9 cellular contexts compared by ENCODE assay signal in the genomic region with DNA sequence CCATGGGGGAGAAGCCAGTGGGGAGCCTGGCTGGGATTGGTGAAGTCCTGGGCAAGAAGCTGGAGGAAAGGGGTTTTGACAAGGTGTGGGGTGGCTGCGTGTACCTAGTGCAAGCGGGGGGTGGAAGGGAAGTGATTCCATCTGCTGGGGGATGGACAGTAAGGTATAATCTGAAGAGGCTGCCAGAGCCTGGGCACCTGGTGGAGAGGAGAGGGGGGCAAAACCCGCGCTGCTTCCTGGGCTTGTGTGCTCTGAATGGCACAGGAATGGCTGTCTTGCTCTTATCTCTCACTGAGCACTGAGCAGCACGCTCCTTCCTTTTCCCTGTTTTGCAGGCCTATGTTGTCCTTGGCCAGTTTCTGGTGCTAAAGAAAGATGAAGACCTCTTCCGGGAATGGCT. TPM values are rescaled to one million over a fixed set of nuclear protein-coding genes. Genes with fewer than 3 reads are reported as not detected.
DNase-seq lines count a peak whose midpoint lies in the region; ATAC-seq, FAIRE-seq and TF ChIP-seq lines count a peak whose summit lies in the region.
"Had no signal": no experiment of that assay in that cellular context is flagged by ENCODE, and none has a peak within 500 bp of the region (broad histone marks: within the 10 kb centered on the region; RNA-seq: fewer than 3 reads in every experiment).

No MANE protein-coding gene starts in this region.

- H3K9me3 ChIP-seq in left ventricle myocardium inferior (replicated peaks) (no peaks in the 10 kb centered on the region), K562 (replicated peaks; ENCODE audit: control insufficient read depth, insufficient read depth, low read depth, low read length) (no peaks in the 10 kb centered on the region), uterus (no peaks in the 10 kb centered on the region)

- TF ChIP-seq POLR2A in K562 (conservative IDR thresholded peaks at IDR 0.05) (no peak), uterus (IDR thresholded peaks at IDR 0.05) (no peak)

- no peak overlapping the region for H3K18ac ChIP-seq in mesendoderm (ENCODE audit: low read length)

- H3K9ac ChIP-seq in K562 (ENCODE audit: insufficient read depth in 1 of 2, low read depth in 2 of 2, low read length in 2 of 2) (peak overlapping the region; percentile 98), mesendoderm (ENCODE audit: low read length) (peak overlapping the region; percentile 98)

- H2BK15ac ChIP-seq in mesendoderm (replicated peaks; ENCODE audit: low read depth): no peak overlapping the region

- no peak overlapping the region for H3K23ac ChIP-seq in mesendoderm (ENCODE audit: low read length)

- TF ChIP-seq EP300 in K562 (IDR thresholded peaks at IDR 0.05; ENCODE audit: low read length): no peak

- 60% methylated on average over 6 of the region's 6 CpGs for WGBS in K562 (ENCODE audit: insufficient coverage, low coverage, missing lambda C conversion rate)
- WGBS in mesendoderm (ENCODE audit: extremely low coverage, insufficient coverage, low lambda C conversion rate): no CpG with 5 or more reads among the region's 6 CpGs

- H2BK5ac ChIP-seq in mesendoderm (ENCODE audit: low read length): no peak overlapping the region

- peaks cover 47% of the 10 kb centered on the region for H3K79me2 ChIP-seq in K562 (ENCODE audit: control insufficient read depth, insufficient read depth, low read length)
- H3K79me2 ChIP-seq in mesendoderm (ENCODE audit: control insufficient read depth, insufficient read depth, low read length): peaks cover 21% of the 10 kb centered on the region

- no peak overlapping the region for H2AFZ ChIP-seq in K562 (ENCODE audit: low read depth, low read length)

- ATAC-seq in left cardiac atrium (no peak), K562 (no peak), GM21390 (IDR thresholded peaks at IDR 0.05; ENCODE audit: unreplicated experiment) (no peak)

- H3K4me1 ChIP-seq in left ventricle myocardium inferior (peaks cover 43% of the 10 kb centered on the region), K562 (replicated peaks in 1 of 2; ENCODE audit: control insufficient read depth in 2 of 2, insufficient read depth in 2 of 2, low read length in 2 of 2) (peaks cover 28 to 30% of the 10 kb centered on the region in 2 experiments; a peak in 4 of 5 replicates), mesendoderm (ENCODE audit: control insufficient read depth, low read depth, low read length) (peaks cover 10% of the 10 kb centered on the region), uterus (peaks cover 6 to 12% of the 10 kb centered on the region in 2 donors)

- H3K36me3 ChIP-seq in left ventricle myocardium inferior (peaks cover 47% of the 10 kb centered on the region), K562 (ENCODE audit: control insufficient read depth, insufficient read depth, low read length) (peaks cover 51% of the 10 kb centered on the region), mesendoderm (ENCODE audit: control insufficient read depth, insufficient read depth, low read length) (peaks cover 15% of the 10 kb centered on the region), uterus (no peaks in the 10 kb centered on the region)

- H3K79me1 ChIP-seq in mesendoderm (ENCODE audit: low read length): peaks cover 25% of the 10 kb centered on the region

- intact Hi-C loops in left ventricle myocardium inferior (cut with micrococcal nuclease) (no loop called here), left cardiac atrium (cut with DNase I) (no loop called here), K562 (cut with micrococcal nuclease) (loop anchor here (2.0 to 5.0 kb wide), 2 partner anchors 42 to 64 kb away; a partner anchor contains a TSS), uterus (cut with DNase I; ENCODE audit: low total_unique reads) (no loop called here)

- no peaks in the 10 kb centered on the region for H3K27me3 ChIP-seq in left ventricle myocardium inferior (ENCODE audit: low read depth)
- no peaks in the 10 kb centered on the region for H3K27me3 ChIP-seq in K562 (ENCODE audit: control insufficient read depth in 2 of 2, insufficient read depth in 2 of 2, low read length in 2 of 2)
- no peaks in the 10 kb centered on the region for H3K27me3 ChIP-seq in mesendoderm (ENCODE audit: insufficient read depth, low read length, poor library complexity)
- H3K27me3 ChIP-seq in uterus: no peaks in the 10 kb centered on the region

- in situ Hi-C loops in K562 (cut with MboI) (no loop called here), GM13977 (cut with MboI; ENCODE audit: low pct_unique_long_range_greater_than_20kb, low sequenced_read_pairs, unreplicated experiment) (no loop called here)

- BruUV-seq in K562 (replicated peaks; lab: Mats Ljungman, UMichigan): no TSS peak

- H2BK120ac ChIP-seq in mesendoderm (ENCODE audit: low read depth, low read length): no peak overlapping the region

- no peaks in the 10 kb centered on the region for H3K9me1 ChIP-seq in K562 (ENCODE audit: control insufficient read depth, insufficient read depth, low read length)

- H3K27ac ChIP-seq in left ventricle myocardium inferior (replicated peaks): peak overlapping the region; percentile 96
- peak overlapping the region; percentile 99; the same call in 2 of the 3 replicates for H3K27ac ChIP-seq in K562 (ENCODE audit: extremely low read depth, low read depth, low read length)
- H3K27ac ChIP-seq in mesendoderm (ENCODE audit: low read depth, low read length): no peak overlapping the region
- peak overlapping the region; percentile 89 to 95 for H3K27ac ChIP-seq in uterus

- no peak overlapping the region for H4K8ac ChIP-seq in mesendoderm (ENCODE audit: low read depth, low read length)

- FAIRE-seq in K562 (lab: Jason Lieb, UNC): no peak

- no peak for TF ChIP-seq CTCF in left ventricle myocardium inferior (IDR thresholded peaks at IDR 0.05; ENCODE audit: borderline replicate concordance)
- no peak for TF ChIP-seq CTCF in K562 (IDR thresholded peaks at IDR 0.05 in 2 of 3, conservative IDR thresholded peaks at IDR 0.05 in 1 of 3; ENCODE audit: insufficient read depth in 2 of 3, low read depth in 1 of 3, low read length in 3 of 3)
- TF ChIP-seq CTCF in uterus (IDR thresholded peaks at IDR 0.05): no peak
- no peak for TF ChIP-seq CTCF in GM13977 (IDR thresholded peaks at IDR 0.05; ENCODE audit: extremely low read depth, insufficient read depth, missing control alignments)

- DNase-seq in left ventricle myocardium inferior (no peak), left cardiac atrium (no peak), K562 (ENCODE audit: extremely low read depth in 1 of 4, low spot score in 3 of 4) (no peak), mesendoderm (no peak), uterus (no peak), AG08396 (ENCODE audit: low spot score) (no peak), GM13977 (ENCODE audit: low spot score) (no peak)
- DNase-seq: NCI-H187 treated with DMSO at 0.1 percent for 48 hours had no signal

- H3K4me2 ChIP-seq in K562 (ENCODE audit: insufficient read depth, low read length) (peak overlapping the region; percentile 100), mesendoderm (ENCODE audit: low read length) (peak overlapping the region; percentile 41)

- no peak overlapping the region for H4K5ac ChIP-seq in mesendoderm (ENCODE audit: low read length)

- POLR2A ChIA-PET in K562 (lab: Yijun Ruan, JAX): interaction anchor here (1.0 to 1.5 kb wide), 5 partner anchors 10 to 144 kb away, joined by 3 to 9 read pairs (median 6); a partner anchor contains a TSS

- H3K56ac ChIP-seq in mesendoderm (ENCODE audit: low read length): peak overlapping the region; percentile 98

- peaks cover 3% of the 10 kb centered on the region; the same call in 1 of the 2 replicates for H4K20me1 ChIP-seq in K562 (replicated peaks; ENCODE audit: control insufficient read depth, insufficient read depth, low read length)

- H3K4me3 ChIP-seq in left ventricle myocardium inferior: peak overlapping the region; percentile 97
- H3K4me3 ChIP-seq in K562: peak overlapping the region; percentile 95
- H3K4me3 ChIP-seq in mesendoderm (ENCODE audit: low read length): no peak overlapping the region
- H3K4me3 ChIP-seq in uterus: peak overlapping the region; percentile 81 to 90

- CTCF ChIA-PET in K562 (lab: Yijun Ruan, JAX; ENCODE audit: low intra/inter-chr PET ratio): interaction anchor here (0.7 kb wide), 1 partner anchor 463 kb away, joined by 3 read pairs; no protein-coding TSS in a partner anchor

- TF ChIP-seq RAD21 in K562 (CRISPR knock-in tag; conservative IDR thresholded peaks at IDR 0.05 in 1 of 2, IDR thresholded peaks at IDR 0.05 in 1 of 2): no peak

- H2AK5ac ChIP-seq in mesendoderm (ENCODE audit: low read length): no peak overlapping the region

- no peak overlapping the region for H3K4ac ChIP-seq in mesendoderm (ENCODE audit: low read depth, low read length)

RNA-seq across cellular contexts. Expression of a gene that starts 1.0 kb away (rescaled TPM):
- total RNA-seq in left ventricle myocardium inferior (215 TPM), left cardiac atrium (100 to 1,000 TPM; 186 to 209 TPM), K562 (2014; rRNA removed) (108 and 137 TPM in 2 replicates), K562 (2014; rRNA removed; fragmentation: Illumina TruSeq; extraction: Trizol) (123 and 126 TPM in 2 replicates), K562 (2015; rRNA removed; fragmentation: Illumina TruSeq; extraction: Trizol) (117 and 123 TPM in 2 replicates), K562 (2021) (285 and 295 TPM in 2 replicates), uterus (100 to 1,000 TPM in 2 of 4 donors, 10 to 100 TPM in 1, 1 to 10 TPM in 1; 8.7 to 136 (median 76.6) TPM)
- total RNA-seq in K562 (2011; cell fraction: chromatin; rRNA removed; ENCODE audit: low replicate concordance): 25.3 and 48.9 TPM in 2 replicates
- total RNA-seq in K562 (2011; cell fraction: nucleolus; rRNA removed): 39.3 and 51.5 TPM in 2 replicates
- 50.8 and 78.0 TPM in 2 replicates for total RNA-seq in K562 (2011; cell fraction: nucleoplasm; rRNA removed)
- polyA plus RNA-seq in K562 (2011; rRNA removed) (160 and 218 TPM in 2 replicates), K562 (2014; fragmentation: Illumina TruSeq; extraction: Trizol) (413 and 508 TPM in 2 replicates), K562 (2014; fragmentation: Nextera tagmentation; extraction: Ambion mirVana) (100 to 1,000 TPM; 631 to 651 TPM), K562 (2014; rRNA removed) (226 and 263 TPM in 2 replicates)
- 292 and 374 TPM in 2 replicates for polyA plus RNA-seq in K562 (2011; cell fraction: cytosol; rRNA removed)
- polyA plus RNA-seq in K562 (2011; cell fraction: nucleus; rRNA removed): 107 and 151 TPM in 2 replicates
- 188 and 324 TPM in 2 replicates for polyA plus RNA-seq in K562 (2012)
- 92.4 and 96.0 TPM in 2 replicates for polyA minus RNA-seq in K562 (2011; rRNA and poly(A)+ RNA removed)
- polyA minus RNA-seq in K562 (2011; cell fraction: cytosol; rRNA and poly(A)+ RNA removed): 40.0 and 64.2 TPM in 2 replicates
- 18.3 and 29.5 TPM in 2 replicates for polyA minus RNA-seq in K562 (2011; cell fraction: nucleus; rRNA and poly(A)+ RNA removed)
- polyA plus RNA-seq in mesendoderm (2013, experiment 1 of 2): 426 TPM
- polyA plus RNA-seq in mesendoderm (2013, experiment 2 of 2): 425 TPM

RNA-seq across cellular contexts. Expression of a gene that starts 1.3 kb away (rescaled TPM):
- total RNA-seq in left ventricle myocardium inferior (19.7 TPM), left cardiac atrium (10 to 100 TPM; 20.7 to 25.1 TPM), K562 (2014; rRNA removed) (58.7 and 63.5 TPM in 2 replicates), K562 (2014; rRNA removed; fragmentation: Illumina TruSeq; extraction: Trizol) (52.0 and 55.7 TPM in 2 replicates), K562 (2015; rRNA removed; fragmentation: Illumina TruSeq; extraction: Trizol) (54.6 and 57.2 TPM in 2 replicates), K562 (2021) (63.5 and 67.3 TPM in 2 replicates), uterus (10 to 100 TPM; 15.6 to 38.2 (median 33.1) TPM)
- total RNA-seq in K562 (2011; cell fraction: chromatin; rRNA removed; ENCODE audit: low replicate concordance): 89.4 and 137 TPM in 2 replicates
- total RNA-seq in K562 (2011; cell fraction: nucleolus; rRNA removed): 61.6 and 76.4 TPM in 2 replicates
- total RNA-seq in K562 (2011; cell fraction: nucleoplasm; rRNA removed): 76.9 and 106 TPM in 2 replicates
- polyA plus RNA-seq in K562 (2011; rRNA removed) (58.7 TPM in 2 replicates), K562 (2014; fragmentation: Illumina TruSeq; extraction: Trizol) (66.5 and 68.6 TPM in 2 replicates), K562 (2014; fragmentation: Nextera tagmentation; extraction: Ambion mirVana) (10 to 100 TPM; 66.9 to 98.8 TPM), K562 (2014; rRNA removed) (50.1 and 50.9 TPM in 2 replicates)
- 56.6 and 67.7 TPM in 2 replicates for polyA plus RNA-seq in K562 (2011; cell fraction: cytosol; rRNA removed)
- 46.7 and 60.3 TPM in 2 replicates for polyA plus RNA-seq in K562 (2011; cell fraction: nucleus; rRNA removed)
- polyA plus RNA-seq in K562 (2012): 28.4 and 45.6 TPM in 2 replicates
- polyA minus RNA-seq in K562 (2011; rRNA and poly(A)+ RNA removed): 99.4 and 103 TPM in 2 replicates
- 45.2 and 46.6 TPM in 2 replicates for polyA minus RNA-seq in K562 (2011; cell fraction: cytosol; rRNA and poly(A)+ RNA removed)
- 27.7 and 37.1 TPM in 2 replicates for polyA minus RNA-seq in K562 (2011; cell fraction: nucleus; rRNA and poly(A)+ RNA removed)
- 26.6 TPM for polyA plus RNA-seq in mesendoderm (2013, experiment 1 of 2)
- 25.7 TPM for polyA plus RNA-seq in mesendoderm (2013, experiment 2 of 2)

RNA-seq across cellular contexts. Expression of a gene that starts 8.5 kb away (rescaled TPM):
- total RNA-seq in left ventricle myocardium inferior (not detected), left cardiac atrium (1 to 10 TPM in 1 of 2 donors, under 1 TPM in 1; 0.91 to 2.6 TPM), K562 (2014; rRNA removed) (not detected in 2 replicates), K562 (2014; rRNA removed; fragmentation: Illumina TruSeq; extraction: Trizol) (not detected in 2 replicates), K562 (2015; rRNA removed; fragmentation: Illumina TruSeq; extraction: Trizol) (not detected in 2 replicates), K562 (2021) (not detected in 2 replicates), uterus (under 1 TPM in 1 of 4 donors, not detected in 3; 0.59 TPM)
- not detected in 2 replicates for total RNA-seq in K562 (2011; cell fraction: chromatin; rRNA removed; ENCODE audit: low replicate concordance)
- not detected in 2 replicates for total RNA-seq in K562 (2011; cell fraction: nucleolus; rRNA removed)
- not detected in 2 replicates for total RNA-seq in K562 (2011; cell fraction: nucleoplasm; rRNA removed)
- polyA plus RNA-seq in K562 (2011; rRNA removed) (not detected in 2 replicates), K562 (2014; fragmentation: Illumina TruSeq; extraction: Trizol) (not detected in 2 replicates), K562 (2014; fragmentation: Nextera tagmentation; extraction: Ambion mirVana) (not detected), K562 (2014; rRNA removed) (not detected in 2 replicates)
- polyA plus RNA-seq in K562 (2011; cell fraction: cytosol; rRNA removed): not detected in 2 replicates
- not detected in 2 replicates for polyA plus RNA-seq in K562 (2011; cell fraction: nucleus; rRNA removed)
- not detected in 2 replicates for polyA plus RNA-seq in K562 (2012)
- not detected in 2 replicates for polyA minus RNA-seq in K562 (2011; rRNA and poly(A)+ RNA removed)
- not detected in 2 replicates for polyA minus RNA-seq in K562 (2011; cell fraction: cytosol; rRNA and poly(A)+ RNA removed)
- not detected in 2 replicates for polyA minus RNA-seq in K562 (2011; cell fraction: nucleus; rRNA and poly(A)+ RNA removed)
- polyA plus RNA-seq in mesendoderm (2013, experiment 1 of 2): 0.88 TPM
- polyA plus RNA-seq in mesendoderm (2013, experiment 2 of 2): 0.88 TPM

RNA-seq across cellular contexts. Expression of a gene that starts 23.0 kb away (rescaled TPM):
- total RNA-seq in left ventricle myocardium inferior: not detected
- total RNA-seq in left cardiac atrium: under 1 TPM in 1 of 2 donors, not detected in 1; 0.26 TPM
- total RNA-seq in K562 (2011; cell fraction: chromatin; rRNA removed; ENCODE audit: low replicate concordance): 0.60 and 2.4 TPM in 2 replicates
- 0.39 and 3.2 TPM in 2 replicates for total RNA-seq in K562 (2011; cell fraction: nucleolus; rRNA removed)
- total RNA-seq in K562 (2011; cell fraction: nucleoplasm; rRNA removed): 0.95 and 1.5 TPM in 2 replicates
- 0.04 and 0.32 TPM in 2 replicates for total RNA-seq in K562 (2014; rRNA removed)
- total RNA-seq in K562 (2014; rRNA removed; fragmentation: Illumina TruSeq; extraction: Trizol): 0.13 and 0.47 TPM in 2 replicates
- 0.45 and 0.47 TPM in 2 replicates for total RNA-seq in K562 (2015; rRNA removed; fragmentation: Illumina TruSeq; extraction: Trizol)
- total RNA-seq in K562 (2021): 0.56 and 1.1 TPM in 2 replicates
- 1.4 and 3.3 TPM in 2 replicates for polyA plus RNA-seq in K562 (2011; rRNA removed)
- polyA plus RNA-seq in K562 (2011; cell fraction: cytosol; rRNA removed): 0.84 and 3.5 TPM in 2 replicates
- 0.46 and 1.6 TPM in 2 replicates for polyA plus RNA-seq in K562 (2011; cell fraction: nucleus; rRNA removed)
- polyA plus RNA-seq in K562 (2012): 2.2 and 2.5 TPM in 2 replicates
- polyA plus RNA-seq in K562 (2014; fragmentation: Illumina TruSeq; extraction: Trizol): 0.21 and 0.46 TPM in 2 replicates
- 1 to 10 TPM in 1 of 2 experiments, under 1 TPM in 1; 0.76 to 1.5 TPM for polyA plus RNA-seq in K562 (2014; fragmentation: Nextera tagmentation; extraction: Ambion mirVana)
- 0.85 and 1.1 TPM in 2 replicates for polyA plus RNA-seq in K562 (2014; rRNA removed)
- 0.09 and 0.81 TPM in 2 replicates for polyA minus RNA-seq in K562 (2011; rRNA and poly(A)+ RNA removed)
- 0.86 TPM in 1 of 2 replicates, not detected in the other for polyA minus RNA-seq in K562 (2011; cell fraction: cytosol; rRNA and poly(A)+ RNA removed)
- polyA minus RNA-seq in K562 (2011; cell fraction: nucleus; rRNA and poly(A)+ RNA removed): 0.40 and 0.44 TPM in 2 replicates
- polyA plus RNA-seq in mesendoderm (2013, experiment 1 of 2): not detected
- polyA plus RNA-seq in mesendoderm (2013, experiment 2 of 2): not detected
- under 1 TPM in 1 of 4 donors, not detected in 3; 0.26 TPM for total RNA-seq in uterus

RNA-seq across cellular contexts. Expression of a gene that starts 41.8 kb away (rescaled TPM):
- 30.7 TPM for total RNA-seq in left ventricle myocardium inferior
- total RNA-seq in left cardiac atrium: 10 to 100 TPM; 31.2 to 31.6 TPM
- total RNA-seq in K562 (2011; cell fraction: chromatin; rRNA removed; ENCODE audit: low replicate concordance): 29.6 and 50.6 TPM in 2 replicates
- total RNA-seq in K562 (2011; cell fraction: nucleolus; rRNA removed): 27.0 and 28.2 TPM in 2 replicates
- total RNA-seq in K562 (2011; cell fraction: nucleoplasm; rRNA removed): 29.2 and 31.1 TPM in 2 replicates
- total RNA-seq in K562 (2014; rRNA removed): 84.1 and 124 TPM in 2 replicates
- 11.4 and 17.0 TPM in 2 replicates for total RNA-seq in K562 (2014; rRNA removed; fragmentation: Illumina TruSeq; extraction: Trizol)
- 31.7 and 32.0 TPM in 2 replicates for total RNA-seq in K562 (2015; rRNA removed; fragmentation: Illumina TruSeq; extraction: Trizol)
- total RNA-seq in K562 (2021): 47.1 and 54.9 TPM in 2 replicates
- 8.4 and 13.6 TPM in 2 replicates for polyA plus RNA-seq in K562 (2011; rRNA removed)
- polyA plus RNA-seq in K562 (2011; cell fraction: cytosol; rRNA removed): 9.7 and 11.8 TPM in 2 replicates
- 26.3 and 43.0 TPM in 2 replicates for polyA plus RNA-seq in K562 (2011; cell fraction: nucleus; rRNA removed)
- 46.2 and 56.2 TPM in 2 replicates for polyA plus RNA-seq in K562 (2012)
- 31.7 and 45.0 TPM in 2 replicates for polyA plus RNA-seq in K562 (2014; fragmentation: Illumina TruSeq; extraction: Trizol)
- polyA plus RNA-seq in K562 (2014; fragmentation: Nextera tagmentation; extraction: Ambion mirVana): 1 to 10 TPM; 4.8 to 7.2 TPM
- 50.5 and 57.6 TPM in 2 replicates for polyA plus RNA-seq in K562 (2014; rRNA removed)
- polyA minus RNA-seq in K562 (2011; rRNA and poly(A)+ RNA removed): 6.3 and 8.6 TPM in 2 replicates
- polyA minus RNA-seq in K562 (2011; cell fraction: cytosol; rRNA and poly(A)+ RNA removed): 20.6 and 24.6 TPM in 2 replicates
- 7.9 and 14.9 TPM in 2 replicates for polyA minus RNA-seq in K562 (2011; cell fraction: nucleus; rRNA and poly(A)+ RNA removed)
- 58.3 TPM for polyA plus RNA-seq in mesendoderm (2013, experiment 1 of 2)
- 53.7 TPM for polyA plus RNA-seq in mesendoderm (2013, experiment 2 of 2)
- total RNA-seq in uterus: 10 to 100 TPM; 10.3 to 77.9 (median 30.5) TPM
